In the genomic region with DNA sequence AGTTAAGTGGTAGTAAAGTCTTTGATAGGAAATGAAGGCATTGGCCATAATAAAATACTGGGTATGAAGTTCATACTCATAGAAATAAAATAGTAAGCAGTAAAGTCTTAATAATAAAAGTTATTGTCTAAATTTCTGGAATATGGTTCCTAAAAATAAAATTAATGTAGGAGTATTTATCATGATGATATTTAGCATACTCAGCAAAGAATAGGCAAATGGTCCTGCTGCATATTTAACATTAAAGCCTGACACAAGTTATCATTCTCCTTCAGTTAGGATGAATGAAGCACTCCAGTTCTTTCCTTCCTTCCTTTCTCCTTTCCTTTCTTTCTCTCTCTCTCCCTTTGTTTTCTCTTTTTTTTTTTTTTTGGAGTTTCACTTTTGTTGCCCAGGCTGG, we compare ENCODE assay signal across 10 cellular contexts. TPM values are rescaled to one million over a fixed set of nuclear protein-coding genes. Genes with fewer than 3 reads are reported as not detected.
"Had no signal": no experiment of that assay in that cellular context is flagged by ENCODE, and none has a peak within 500 bp of the region (broad histone marks: within the 10 kb centered on the region; RNA-seq: fewer than 3 reads in every experiment).

No MANE protein-coding gene starts in this region.

- DNase-seq: GM23248, GOT3, H7, KG1 had no signal

- H3K4me1 ChIP-seq: HAP-1 had no signal

- H3K9ac ChIP-seq: GM23248 had no signal

- H3K36me3 ChIP-seq: HAP-1 had no signal

- H3K9me3 ChIP-seq: HAP-1 had no signal

- ATAC-seq: HCT116 had no signal

- H2AFZ ChIP-seq: GM23248 had no signal

- H3K27ac ChIP-seq: GM23248, HL-60 had no signal

- H3K4me3 ChIP-seq: GM23248, HAP-1 had no signal

RNA-seq across cellular contexts. Expression of a gene that starts 25.3 kb away (rescaled TPM):
- total RNA-seq: GM23248, H4, H7, HT1080 had no signal
- polyA plus RNA-seq: GM23248 had no signal

RNA-seq across cellular contexts. Expression of a gene that starts 27.3 kb away (rescaled TPM):
- total RNA-seq: GM23248, H4, H7, HT1080 had no signal
- polyA plus RNA-seq: GM23248, IgD-negative memory B cell had no signal
